In genomic region chr5:111353035-111353434, GRCh38 we compare ENCODE assay signal across 16 cellular contexts.
DNase-seq lines count a peak whose midpoint lies in the region; ATAC-seq and TF ChIP-seq lines count a peak whose summit lies in the region.
"Had no signal": no experiment of that assay in that cellular context is flagged by ENCODE, and none has a peak within 500 bp of the region (broad histone marks: within the 10 kb centered on the region; RNA-seq: fewer than 3 reads in every experiment).

No MANE protein-coding gene starts in this region.

- TF ChIP-seq CTCF in CD4-positive, alpha-beta T cell (IDR thresholded peaks at IDR 0.05) = no peak
- no peak for TF ChIP-seq CTCF in CD8-positive, alpha-beta T cell (IDR thresholded peaks at IDR 0.05)
- TF ChIP-seq CTCF in fibroblast of villous mesenchyme (IDR thresholded peaks at IDR 0.05; ENCODE audit: insufficient read depth, low read depth, low read length) (no peak), heart right ventricle (IDR thresholded peaks at IDR 0.05) (no peak)

- no peak overlapping the region for H3K9ac ChIP-seq in adipocyte (ENCODE audit: low read length)

- peaks cover 64% of the 10 kb centered on the region for H3K4me1 Mint-ChIP-seq in CD4-positive, alpha-beta T cell (ENCODE audit: low read depth)
- H3K4me1 Mint-ChIP-seq in CD8-positive, alpha-beta T cell (ENCODE audit: low read depth) = peaks cover 49% of the 10 kb centered on the region
- H3K4me1 Mint-ChIP-seq: H9 had no signal

- no peaks in the 10 kb centered on the region for H3K9me3 ChIP-seq in CD4-positive, alpha-beta T cell (ENCODE audit: control insufficient read depth, low read length)
- H3K9me3 ChIP-seq in CD8-positive, alpha-beta T cell (ENCODE audit: low read length) = no peaks in the 10 kb centered on the region
- H3K9me3 ChIP-seq in adipocyte (ENCODE audit: control insufficient read depth, low read length) (no peaks in the 10 kb centered on the region), heart right ventricle (no peaks in the 10 kb centered on the region)
- H3K9me3 ChIP-seq: A549, BE2C, Caco-2 had no signal

- H3K4me1 ChIP-seq in CD8-positive, alpha-beta T cell (ENCODE audit: insufficient read depth, low read length) = no peaks in the 10 kb centered on the region
- H3K4me1 ChIP-seq in adipocyte (ENCODE audit: control insufficient read depth, insufficient read depth, low read length) (no peaks in the 10 kb centered on the region), heart right ventricle (no peaks in the 10 kb centered on the region)
- H3K4me1 ChIP-seq: A549, BE2C, Caco-2 had no signal

- POLR2A ChIA-PET in CD4-positive, alpha-beta T cell (lab: Charles Lee) = no interaction called here
- POLR2A ChIA-PET in CD8-positive, alpha-beta T cell (lab: Charles Lee) = no interaction called here

- no peak overlapping the region for H3K27ac ChIP-seq in CD4-positive, alpha-beta T cell (ENCODE audit: low read depth, low read length)
- H3K27ac ChIP-seq in CD8-positive, alpha-beta T cell (ENCODE audit: low read depth, low read length) = no peak overlapping the region
- no peak overlapping the region for H3K27ac ChIP-seq in heart right ventricle
- H3K27ac ChIP-seq: A549, C4-2B, HL-60 had no signal

- H3K4me3 ChIP-seq in CD8-positive, alpha-beta T cell (ENCODE audit: low read depth, low read length) = no peak overlapping the region
- H3K4me3 ChIP-seq in adipocyte (ENCODE audit: low read length) (no peak overlapping the region), fibroblast of villous mesenchyme (ENCODE audit: low read depth, low read length) (no peak overlapping the region), heart right ventricle (no peak overlapping the region)
- H3K4me3 ChIP-seq: A549 had no signal

- H3K27me3 ChIP-seq in CD4-positive, alpha-beta T cell (ENCODE audit: control insufficient read depth, insufficient read depth, low read length) = no peaks in the 10 kb centered on the region
- H3K27me3 ChIP-seq in CD8-positive, alpha-beta T cell (ENCODE audit: insufficient read depth, low read length) = no peaks in the 10 kb centered on the region
- H3K27me3 ChIP-seq in adipocyte (replicated peaks; ENCODE audit: control insufficient read depth, insufficient read depth, low read length) = no peaks in the 10 kb centered on the region
- no peaks in the 10 kb centered on the region for H3K27me3 ChIP-seq in heart right ventricle
- H3K27me3 ChIP-seq: BE2C had no signal

- H3K9me3 Mint-ChIP-seq in CD4-positive, alpha-beta T cell = peaks cover 5% of the 10 kb centered on the region
- no peaks in the 10 kb centered on the region for H3K9me3 Mint-ChIP-seq in CD8-positive, alpha-beta T cell
- H3K9me3 Mint-ChIP-seq: H9 had no signal

- DNase-seq in CD4-positive, alpha-beta T cell = no peak
- no peak for DNase-seq in CD8-positive, alpha-beta T cell
- DNase-seq in adipocyte (ENCODE audit: low read depth) = peak; percentile 73
- DNase-seq in fibroblast of villous mesenchyme (ENCODE audit: low read depth) = peak; percentile 4
- no peak for DNase-seq in ecto neural progenitor cell (ENCODE audit: low spot score)
- DNase-seq in heart right ventricle = no peak
- DNase-seq: BE2C; Caco-2; CD8-positive, alpha-beta memory T cell; DND-41; GDM1; GOT3; H9 had no signal

- H3K36me3 ChIP-seq in CD8-positive, alpha-beta T cell (ENCODE audit: insufficient read depth, low read length) = no peaks in the 10 kb centered on the region
- H3K36me3 ChIP-seq in adipocyte (ENCODE audit: control insufficient read depth, insufficient read depth, low read length, severe bottlenecking) (no peaks in the 10 kb centered on the region), heart right ventricle (no peaks in the 10 kb centered on the region)

- ATAC-seq in CD4-positive, alpha-beta T cell (ENCODE audit: poor library complexity) = no peak
- no peak for ATAC-seq in CD8-positive, alpha-beta T cell
- no peak for ATAC-seq in heart right ventricle
- ATAC-seq: A549 had no signal

- CTCF ChIA-PET in CD4-positive, alpha-beta T cell (lab: Charles Lee) = no interaction called here
- CTCF ChIA-PET in CD8-positive, alpha-beta T cell (lab: Charles Lee) = no interaction called here

- H3K4me3 Mint-ChIP-seq in CD4-positive, alpha-beta T cell = no peak overlapping the region
- no peak overlapping the region for H3K4me3 Mint-ChIP-seq in CD8-positive, alpha-beta T cell
- H3K4me3 Mint-ChIP-seq: CD8-positive, alpha-beta memory T cell; H9 had no signal

- 85 to 87% methylated on average over 3 of the region's 3 CpGs for WGBS in heart right ventricle, 2 donors

- intact Hi-C loops in CD4-positive, alpha-beta T cell (cut with DNase I, micrococcal nuclease) = no loop called here
- intact Hi-C loops in CD8-positive, alpha-beta T cell (cut with DNase I, micrococcal nuclease) = no loop called here
- intact Hi-C loops in heart right ventricle (cut with DNase I) = no loop called here

- peak overlapping the region; percentile 30 for H3K27ac Mint-ChIP-seq in CD4-positive, alpha-beta T cell
- H3K27ac Mint-ChIP-seq in CD8-positive, alpha-beta T cell = peak overlapping the region; percentile 69
- H3K27ac Mint-ChIP-seq: H9 had no signal

- H3K27me3 Mint-ChIP-seq in CD4-positive, alpha-beta T cell = no peaks in the 10 kb centered on the region
- H3K27me3 Mint-ChIP-seq in CD8-positive, alpha-beta T cell (ENCODE audit: low read depth) = no peaks in the 10 kb centered on the region
- H3K27me3 Mint-ChIP-seq: CD8-positive, alpha-beta memory T cell had no signal

- peaks cover 83% of the 10 kb centered on the region for H3K36me3 Mint-ChIP-seq in CD4-positive, alpha-beta T cell (ENCODE audit: low read depth)
- peaks cover 66% of the 10 kb centered on the region for H3K36me3 Mint-ChIP-seq in CD8-positive, alpha-beta T cell

Comparison
In these comparisons a context has a peak if more than half of its experiments do, and no peak if none do; other contexts are left out.
1. DNase-seq: peak in adipocyte (single experiment) and fibroblast of villous mesenchyme (single experiment); none in CD4-positive, alpha-beta T cell (0 of 10), CD8-positive, alpha-beta T cell (0 of 7), ecto neural progenitor cell (single experiment) and heart right ventricle (0 of 2).